ENCODE assay signal across 24 cellular contexts in the genomic region with DNA sequence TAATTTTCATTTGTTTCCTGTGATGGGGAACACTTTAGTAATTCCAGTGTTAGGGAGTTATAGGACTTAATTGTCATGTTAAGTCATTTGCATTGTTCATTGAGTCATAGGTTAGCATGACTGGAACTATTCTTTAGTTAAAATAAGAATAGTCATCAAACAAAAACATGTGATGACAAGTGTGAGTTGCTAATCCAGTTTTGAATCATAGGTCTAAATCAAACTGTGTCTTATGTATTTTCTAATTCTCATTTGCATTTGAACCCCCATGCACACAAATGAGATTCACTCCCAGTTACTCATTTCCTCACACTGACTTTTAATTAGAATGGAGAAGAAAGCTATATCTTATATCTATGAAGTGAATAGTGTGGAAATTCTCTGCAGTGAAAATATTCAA.
"Had no signal": no experiment of that assay in that cellular context is flagged by ENCODE, and none has a peak within 500 bp of the region (broad histone marks: within the 10 kb centered on the region; RNA-seq: fewer than 3 reads in every experiment).

No MANE protein-coding gene starts in this region.

- H3K27me3 Mint-ChIP-seq: activated CD4-positive, alpha-beta T cell treated with anti-CD3 and anti-CD28 coated beads, Interleukin-2, amount 10 ng/mL, durations not matched to agents 24 days and 14 days; activated CD8-positive, alpha-beta memory T cell treated with anti-CD3 and anti-CD28 coated beads, Interleukin-2, amount 10 ng/mL, durations not matched to agents 7 days and 5 days; activated naive CD8-positive, alpha-beta T cell; activated T-cell treated with anti-CD3 and anti-CD28 coated beads, Interleukin-2, amount 50 U/mL, for 24 hours had no signal

- DNase-seq: activated CD4-positive, alpha-beta T cell treated with anti-CD3 and anti-CD28 coated beads, Interleukin-2, amount 10 ng/mL, durations not matched to agents 24 days and 14 days; activated CD4-positive, alpha-beta T cell treated with anti-CD3 and anti-CD28 coated beads, Interleukin-2, amount 50 U/mL, for 48 hours; activated CD4-positive, CD25-positive, alpha-beta regulatory T cell treated with anti-CD3 and anti-CD28 coated beads, Interleukin-2, amount 50 U/mL, for 72 hours; activated CD8-positive, alpha-beta memory T cell treated with anti-CD3 and anti-CD28 coated beads, Interleukin-2, amount 10 ng/mL, durations not matched to agents 7 days and 5 days; activated effector memory CD4-positive, alpha-beta T cell treated with anti-CD3 and anti-CD28 coated beads, Interleukin-2, amount 50 U/mL, for 16 hours; activated naive CD4-positive, alpha-beta T cell treated with Interleukin-2 at 50 U/mL for 16 hours; activated T-cell treated with anti-CD3 and anti-CD28 coated beads, Interleukin-2, amount 50 U/mL, for 24 hours; amygdala; cerebellar nuclear complex; Kasumi-1; KBM-7; NCI-H1048; NCI-H146; NCI-H187 treated with DMSO at 0.1 percent for 48 hours; NCI-H2081 treated with DMSO at 0.1 percent for 48 hours; NCI-H524; RPMI8226; SHP77 had no signal

- H3K4me3 ChIP-seq: SJSA1 had no signal

- H3K4me1 Mint-ChIP-seq: activated CD4-positive, alpha-beta T cell treated with anti-CD3 and anti-CD28 coated beads, Interleukin-2, amount 10 ng/mL, durations not matched to agents 24 days and 14 days; activated CD8-positive, alpha-beta memory T cell treated with anti-CD3 and anti-CD28 coated beads, Interleukin-2, amount 10 ng/mL, durations not matched to agents 7 days and 5 days; brain had no signal

- H3K27ac Mint-ChIP-seq: activated CD4-positive, alpha-beta T cell treated with anti-CD3 and anti-CD28 coated beads, Interleukin-2, amount 10 ng/mL, durations not matched to agents 24 days and 14 days; activated CD8-positive, alpha-beta memory T cell treated with anti-CD3 and anti-CD28 coated beads, Interleukin-2, amount 10 ng/mL, durations not matched to agents 7 days and 5 days; activated naive CD8-positive, alpha-beta T cell; activated T-cell treated with anti-CD3 and anti-CD28 coated beads, Interleukin-2, amount 50 U/mL, for 24 hours; activated T-helper 1 cell treated with anti-CD3 and anti-CD28 coated beads, Interleukin-12 subunit alpha, Interleukin-12 subunit beta, Interleukin-2, Interleukin-4 antibody, amounts not matched to agents 30 ng/mL and 10 ng/mL and 1 ng/mL, durations not matched to agents 14 hours and 24 hours and 36 hours; brain; T-helper 1 cell treated with Interleukin-12 subunit alpha and Interleukin-12 subunit beta and Interleukin-4 antibody, amounts not matched to agents 30 μg/mL and 1 μg/mL, for 36 hours had no signal

- H3K9me3 ChIP-seq: SJSA1 had no signal

- ATAC-seq: activated CD8-positive, alpha-beta memory T cell treated with anti-CD3 and anti-CD28 coated beads, Interleukin-2, amount 10 ng/mL, durations not matched to agents 7 days and 5 days; SK-N-SH treated with all-trans-retinoic acid at 6 μM for 48 hours had no signal

- H3K4me3 Mint-ChIP-seq: activated CD4-positive, alpha-beta T cell treated with anti-CD3 and anti-CD28 coated beads, Interleukin-2, amount 10 ng/mL, durations not matched to agents 24 days and 14 days; activated CD8-positive, alpha-beta memory T cell treated with anti-CD3 and anti-CD28 coated beads, Interleukin-2, amount 10 ng/mL, durations not matched to agents 7 days and 5 days; activated naive CD8-positive, alpha-beta T cell; activated T-cell treated with anti-CD3 and anti-CD28 coated beads, Interleukin-2, amount 50 U/mL, for 24 hours; activated T-helper 1 cell treated with anti-CD3 and anti-CD28 coated beads, Interleukin-12 subunit alpha, Interleukin-12 subunit beta, Interleukin-2, Interleukin-4 antibody, amounts not matched to agents 30 ng/mL and 10 ng/mL and 1 ng/mL, durations not matched to agents 14 hours and 24 hours and 36 hours; brain; T-helper 1 cell treated with Interleukin-12 subunit alpha and Interleukin-12 subunit beta and Interleukin-4 antibody, amounts not matched to agents 30 μg/mL and 1 μg/mL, for 36 hours had no signal

- H3K36me3 Mint-ChIP-seq: activated CD8-positive, alpha-beta memory T cell treated with anti-CD3 and anti-CD28 coated beads, Interleukin-2, amount 10 ng/mL, durations not matched to agents 7 days and 5 days; activated naive CD8-positive, alpha-beta T cell; brain had no signal

- H3K36me3 ChIP-seq: SJSA1 had no signal

- H3K4me1 ChIP-seq: SJSA1 had no signal

- H3K27ac ChIP-seq: SJSA1 had no signal
